In the genomic region with DNA sequence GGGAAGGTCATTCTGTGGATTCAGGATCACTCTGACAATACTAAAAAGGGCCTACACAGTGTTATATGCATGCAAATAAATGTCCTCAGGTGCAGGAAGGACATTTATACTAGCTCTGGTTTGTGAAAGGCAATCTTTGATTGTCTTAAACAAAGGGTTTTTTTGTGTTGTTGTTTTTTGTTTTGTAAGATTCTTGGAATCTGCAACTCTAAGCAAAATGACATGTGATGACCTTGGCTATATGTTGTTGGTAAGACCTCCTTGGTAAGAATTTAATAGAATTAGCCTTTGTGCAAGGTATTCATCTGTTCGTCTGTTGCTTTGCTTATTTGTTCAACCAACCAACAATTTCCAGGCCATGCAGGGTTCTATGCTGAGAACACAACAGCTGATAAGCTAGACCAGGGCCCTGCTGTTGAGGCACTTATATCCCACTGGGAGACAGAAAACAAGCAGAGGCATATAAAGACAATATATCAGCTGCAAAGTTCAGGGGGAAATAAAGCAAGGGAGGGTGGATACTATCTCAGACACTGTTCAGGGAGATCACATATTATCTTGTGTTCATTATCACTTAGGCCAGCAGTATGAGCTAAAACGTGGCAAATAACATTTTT, we compare ENCODE assay signal across 1 cellular context.
TF ChIP-seq lines count a peak whose summit lies in the region.

No MANE protein-coding gene starts in this region.

TF ChIP-seq in HEK293, 187 proteins besides CTCF, POLR2A, EP300 and RAD21 (continued from another document):
- TF ChIP-seq TRIM28 (IDR thresholded peaks at IDR 0.05; ENCODE audit: borderline replicate concordance, low read length) = peak; percentile 38; the same call in 1 of the 2 replicates
